In the genomic region with DNA sequence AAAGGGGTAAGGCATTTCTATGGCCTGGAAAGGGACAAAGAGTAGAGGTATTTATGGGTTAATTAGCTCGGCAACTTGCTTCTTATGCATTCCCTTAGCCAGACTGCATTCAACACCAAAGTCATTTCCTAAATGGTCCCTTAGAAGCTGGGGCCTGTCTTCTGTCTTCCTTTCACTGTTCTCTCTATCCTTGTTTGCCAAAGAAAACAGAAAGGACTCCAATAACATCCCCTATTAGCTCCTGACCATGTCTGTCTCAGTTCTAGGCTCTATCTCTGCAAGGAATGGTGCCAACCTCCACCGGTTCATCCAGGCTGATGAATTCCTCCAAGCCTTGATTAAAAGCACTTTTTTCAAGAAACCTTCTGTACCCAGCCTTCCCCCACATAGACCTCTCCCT, we compare ENCODE assay signal across 21 cellular contexts.
"Had no signal": no experiment of that assay in that cellular context is flagged by ENCODE, and none has a peak within 500 bp of the region (broad histone marks: within the 10 kb centered on the region; RNA-seq: fewer than 3 reads in every experiment).

No MANE protein-coding gene starts in this region.

- DNase-seq: activated CD4-positive, alpha-beta T cell treated with anti-CD3 and anti-CD28 coated beads for 1 hour; activated CD4-positive, alpha-beta T cell treated with anti-CD3 and anti-CD28 coated beads, Interleukin-2, amount 50 U/mL, for 1 hour; activated gamma-delta T cell; activated naive CD4-positive, alpha-beta T cell treated with anti-CD3 and anti-CD28 coated beads, Interleukin-2, amount 10 ng/mL, durations not matched to agents 7 days and 5 days; activated naive CD8-positive, alpha-beta T cell treated with anti-CD3 and anti-CD28 coated beads, Interleukin-2, amount 10 ng/mL, durations not matched to agents 7 days and 5 days; central memory CD4-positive, alpha-beta T cell; gastrocnemius medialis; glutamatergic neuron; kidney; mucosa of descending colon; posterior cingulate gyrus; stimulated activated naive CD4-positive, alpha-beta T cell treated with Interleukin-2 at 50 U/mL for 16 hours; SW 1271; T-helper 17 cell; T1000 had no signal

- H3K79me2 ChIP-seq: hepatocyte had no signal

- H3K27me3 ChIP-seq: esophagus muscularis mucosa, gastrocnemius medialis, hepatocyte, tibial nerve had no signal

- H2AFZ ChIP-seq: hepatocyte had no signal

- H3K4me2 ChIP-seq: hepatocyte had no signal

- H3K4me3 ChIP-seq: esophagus muscularis mucosa, gastrocnemius medialis, hepatocyte, lung, mucosa of descending colon, tibial nerve had no signal

- H3K36me3 ChIP-seq: esophagus muscularis mucosa, gastrocnemius medialis, tibial nerve had no signal

- H3K9me3 ChIP-seq: esophagus muscularis mucosa, gastrocnemius medialis, mucosa of descending colon, tibial nerve had no signal

- ATAC-seq: gastrocnemius medialis; left lobe of liver; mucosa of descending colon; natural killer cell treated with Interleukin-12 subunit alpha and Interleukin-12 subunit beta and Interleukin-15 and Interleukin-18, amount 100 ng/mL, for 72 hours; T-helper 17 cell had no signal

- H3K27ac ChIP-seq: hepatocyte had no signal
